1 cellular context compared by ENCODE assay signal in the genomic region with DNA sequence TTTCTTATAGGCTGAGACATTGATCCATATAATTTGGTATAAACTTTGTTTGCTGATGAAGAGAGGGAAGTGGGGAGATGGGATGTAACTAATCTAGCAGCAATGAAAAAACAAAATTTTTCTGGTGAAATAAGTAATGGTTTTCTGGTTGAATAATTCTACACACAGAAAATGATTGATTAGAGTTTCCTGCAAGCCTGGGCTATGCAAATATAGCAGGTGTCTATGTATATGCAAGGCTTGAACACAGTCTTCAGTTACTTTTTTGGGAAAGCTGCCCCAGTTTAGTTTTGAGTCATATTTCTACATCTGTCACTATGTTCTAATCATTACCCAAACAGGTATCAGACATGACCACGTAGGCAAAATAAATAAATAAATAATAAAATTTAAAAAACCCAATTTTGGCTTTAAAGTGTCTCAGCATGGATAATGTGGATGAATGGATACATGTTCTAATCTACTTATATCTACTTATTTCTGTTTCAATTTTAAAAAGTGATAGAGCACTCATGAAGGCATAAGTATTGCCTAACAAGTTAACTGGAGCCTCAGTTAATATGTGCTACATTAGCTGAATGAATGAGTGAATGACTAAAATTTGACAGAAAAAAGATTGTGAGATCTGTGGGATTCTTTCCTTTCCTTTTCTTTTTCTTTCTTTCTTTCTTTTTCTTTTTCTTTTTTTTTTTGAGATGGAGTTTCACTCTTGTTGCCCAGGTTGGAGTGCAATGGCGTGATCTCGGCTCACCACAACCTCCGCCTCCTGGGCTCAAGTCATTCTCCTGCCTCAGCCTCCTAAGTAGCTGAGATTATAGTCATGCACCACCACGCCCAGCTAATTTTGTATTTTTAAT.
TF ChIP-seq lines count a peak whose summit lies in the region.

No MANE protein-coding gene starts in this region.

TF ChIP-seq in WTC11, 78 proteins besides CTCF, POLR2A, EP300 and RAD21 (continued from another document):
- TF ChIP-seq, protein P1, sequence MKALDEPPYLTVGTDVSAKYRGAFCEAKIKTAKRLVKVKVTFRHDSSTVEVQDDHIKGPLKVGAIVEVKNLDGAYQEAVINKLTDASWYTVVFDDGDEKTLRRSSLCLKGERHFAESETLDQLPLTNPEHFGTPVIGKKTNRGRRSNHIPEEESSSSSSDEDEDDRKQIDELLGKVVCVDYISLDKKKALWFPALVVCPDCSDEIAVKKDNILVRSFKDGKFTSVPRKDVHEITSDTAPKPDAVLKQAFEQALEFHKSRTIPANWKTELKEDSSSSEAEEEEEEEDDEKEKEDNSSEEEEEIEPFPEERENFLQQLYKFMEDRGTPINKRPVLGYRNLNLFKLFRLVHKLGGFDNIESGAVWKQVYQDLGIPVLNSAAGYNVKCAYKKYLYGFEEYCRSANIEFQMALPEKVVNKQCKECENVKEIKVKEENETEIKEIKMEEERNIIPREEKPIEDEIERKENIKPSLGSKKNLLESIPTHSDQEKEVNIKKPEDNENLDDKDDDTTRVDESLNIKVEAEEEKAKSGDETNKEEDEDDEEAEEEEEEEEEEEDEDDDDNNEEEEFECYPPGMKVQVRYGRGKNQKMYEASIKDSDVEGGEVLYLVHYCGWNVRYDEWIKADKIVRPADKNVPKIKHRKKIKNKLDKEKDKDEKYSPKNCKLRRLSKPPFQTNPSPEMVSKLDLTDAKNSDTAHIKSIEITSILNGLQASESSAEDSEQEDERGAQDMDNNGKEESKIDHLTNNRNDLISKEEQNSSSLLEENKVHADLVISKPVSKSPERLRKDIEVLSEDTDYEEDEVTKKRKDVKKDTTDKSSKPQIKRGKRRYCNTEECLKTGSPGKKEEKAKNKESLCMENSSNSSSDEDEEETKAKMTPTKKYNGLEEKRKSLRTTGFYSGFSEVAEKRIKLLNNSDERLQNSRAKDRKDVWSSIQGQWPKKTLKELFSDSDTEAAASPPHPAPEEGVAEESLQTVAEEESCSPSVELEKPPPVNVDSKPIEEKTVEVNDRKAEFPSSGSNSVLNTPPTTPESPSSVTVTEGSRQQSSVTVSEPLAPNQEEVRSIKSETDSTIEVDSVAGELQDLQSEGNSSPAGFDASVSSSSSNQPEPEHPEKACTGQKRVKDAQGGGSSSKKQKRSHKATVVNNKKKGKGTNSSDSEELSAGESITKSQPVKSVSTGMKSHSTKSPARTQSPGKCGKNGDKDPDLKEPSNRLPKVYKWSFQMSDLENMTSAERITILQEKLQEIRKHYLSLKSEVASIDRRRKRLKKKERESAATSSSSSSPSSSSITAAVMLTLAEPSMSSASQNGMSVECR (CRISPR knock-in tag; IDR thresholded peaks at IDR 0.05; ENCODE audit: borderline replicate concordance): no peak
- TF ChIP-seq SP1 (CRISPR knock-in tag; conservative IDR thresholded peaks at IDR 0.05): no peak
- TF ChIP-seq, protein P2, sequence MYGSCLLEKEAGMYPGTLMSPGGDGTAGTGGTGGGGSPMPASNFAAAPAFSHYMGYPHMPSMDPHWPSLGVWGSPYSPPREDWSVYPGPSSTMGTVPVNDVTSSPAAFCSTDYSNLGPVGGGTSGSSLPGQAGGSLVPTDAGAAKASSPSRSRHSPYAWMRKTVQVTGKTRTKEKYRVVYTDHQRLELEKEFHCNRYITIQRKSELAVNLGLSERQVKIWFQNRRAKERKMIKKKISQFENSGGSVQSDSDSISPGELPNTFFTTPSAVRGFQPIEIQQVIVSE (CRISPR knock-in tag; IDR thresholded peaks at IDR 0.05; ENCODE audit: borderline replicate concordance): no peak
- TF ChIP-seq, protein P3, sequence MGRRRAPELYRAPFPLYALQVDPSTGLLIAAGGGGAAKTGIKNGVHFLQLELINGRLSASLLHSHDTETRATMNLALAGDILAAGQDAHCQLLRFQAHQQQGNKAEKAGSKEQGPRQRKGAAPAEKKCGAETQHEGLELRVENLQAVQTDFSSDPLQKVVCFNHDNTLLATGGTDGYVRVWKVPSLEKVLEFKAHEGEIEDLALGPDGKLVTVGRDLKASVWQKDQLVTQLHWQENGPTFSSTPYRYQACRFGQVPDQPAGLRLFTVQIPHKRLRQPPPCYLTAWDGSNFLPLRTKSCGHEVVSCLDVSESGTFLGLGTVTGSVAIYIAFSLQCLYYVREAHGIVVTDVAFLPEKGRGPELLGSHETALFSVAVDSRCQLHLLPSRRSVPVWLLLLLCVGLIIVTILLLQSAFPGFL (CRISPR knock-in tag; IDR thresholded peaks at IDR 0.05; ENCODE audit: borderline replicate concordance): no peak
- TF ChIP-seq, protein P4, sequence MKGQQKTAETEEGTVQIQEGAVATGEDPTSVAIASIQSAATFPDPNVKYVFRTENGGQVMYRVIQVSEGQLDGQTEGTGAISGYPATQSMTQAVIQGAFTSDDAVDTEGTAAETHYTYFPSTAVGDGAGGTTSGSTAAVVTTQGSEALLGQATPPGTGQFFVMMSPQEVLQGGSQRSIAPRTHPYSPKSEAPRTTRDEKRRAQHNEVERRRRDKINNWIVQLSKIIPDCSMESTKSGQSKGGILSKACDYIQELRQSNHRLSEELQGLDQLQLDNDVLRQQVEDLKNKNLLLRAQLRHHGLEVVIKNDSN (CRISPR knock-in tag; IDR thresholded peaks at IDR 0.05): no peak
- TF ChIP-seq, protein P5, sequence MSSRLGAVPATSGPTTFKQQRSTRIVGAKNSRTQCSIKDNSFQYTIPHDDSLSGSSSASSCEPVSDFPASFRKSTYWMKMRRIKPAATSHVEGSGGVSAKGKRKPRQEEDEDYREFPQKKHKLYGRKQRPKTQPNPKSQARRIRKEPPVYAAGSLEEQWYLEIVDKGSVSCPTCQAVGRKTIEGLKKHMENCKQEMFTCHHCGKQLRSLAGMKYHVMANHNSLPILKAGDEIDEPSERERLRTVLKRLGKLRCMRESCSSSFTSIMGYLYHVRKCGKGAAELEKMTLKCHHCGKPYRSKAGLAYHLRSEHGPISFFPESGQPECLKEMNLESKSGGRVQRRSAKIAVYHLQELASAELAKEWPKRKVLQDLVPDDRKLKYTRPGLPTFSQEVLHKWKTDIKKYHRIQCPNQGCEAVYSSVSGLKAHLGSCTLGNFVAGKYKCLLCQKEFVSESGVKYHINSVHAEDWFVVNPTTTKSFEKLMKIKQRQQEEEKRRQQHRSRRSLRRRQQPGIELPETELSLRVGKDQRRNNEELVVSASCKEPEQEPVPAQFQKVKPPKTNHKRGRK (CRISPR knock-in tag; IDR thresholded peaks at IDR 0.05; ENCODE audit: borderline replicate concordance): no peak
- no peak for TF ChIP-seq EMX1 (CRISPR knock-in tag; IDR thresholded peaks at IDR 0.05)
- TF ChIP-seq, protein P6, sequence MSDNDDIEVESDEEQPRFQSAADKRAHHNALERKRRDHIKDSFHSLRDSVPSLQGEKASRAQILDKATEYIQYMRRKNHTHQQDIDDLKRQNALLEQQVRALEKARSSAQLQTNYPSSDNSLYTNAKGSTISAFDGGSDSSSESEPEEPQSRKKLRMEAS (CRISPR knock-in tag; IDR thresholded peaks at IDR 0.05): no peak
